In the genomic region with DNA sequence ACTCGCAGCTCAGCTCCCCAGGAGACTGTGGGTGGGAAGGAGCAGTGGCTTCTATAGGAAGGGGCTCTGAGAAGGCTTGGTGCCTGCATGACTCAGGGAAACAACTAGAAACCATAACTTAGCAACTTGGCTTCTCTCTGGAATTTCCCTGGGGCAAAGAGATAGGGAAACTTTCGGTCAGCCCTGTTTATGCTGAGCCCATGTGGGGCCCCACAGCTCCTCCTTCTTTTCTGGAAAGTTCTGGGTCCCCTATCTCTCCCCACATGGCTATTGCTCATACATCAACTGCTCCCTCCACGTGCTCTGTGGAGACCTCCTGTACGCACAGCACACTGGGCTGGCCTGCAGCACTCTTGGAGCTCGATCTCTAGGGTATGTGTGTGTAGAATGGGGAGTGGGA, we compare ENCODE assay signal across 13 cellular contexts. TPM values are rescaled to one million over a fixed set of nuclear protein-coding genes. Genes with fewer than 3 reads are reported as not detected.
A peak's percentile ranks its signal among the peaks of the same experiment; 100 is the strongest.
DNase-seq lines count a peak whose midpoint lies in the region; ATAC-seq and TF ChIP-seq lines count a peak whose summit lies in the region.
"Had no signal": no experiment of that assay in that cellular context is flagged by ENCODE, and none has a peak within 500 bp of the region (broad histone marks: within the 10 kb centered on the region; RNA-seq: fewer than 3 reads in every experiment).

No MANE protein-coding gene starts in this region.

- ATAC-seq in HG03045 (IDR thresholded peaks at IDR 0.05; ENCODE audit: unreplicated experiment) (no peak), HG03159 (IDR thresholded peaks at IDR 0.05; ENCODE audit: unreplicated experiment) (no peak)
- ATAC-seq: stimulated activated memory B cell treated with anti-CD40 and anti-IgM and Interleukin-4, amounts not matched to agents 10 μg/mL and 1 μg/mL and 100 μg/mL, for 72 hours had no signal

- peaks cover 0 to 4% of the 10 kb centered on the region in 2 donors for H3K4me1 ChIP-seq in muscle layer of duodenum (ENCODE audit: control insufficient read depth in 1 of 2, insufficient read depth in 2 of 2, low read length in 2 of 2)

- DNase-seq in BJ (ENCODE audit: low read depth): peak; percentile 70
- peak; percentile 7 for DNase-seq in HK-2 (ENCODE audit: unreplicated experiment)
- DNase-seq in cardiac fibroblast (ENCODE audit: low read depth in 2 of 2): peak; percentile 56 to 73
- no peak for DNase-seq in NCI-H526 (lab: John Stamatoyannopoulos, UW)
- DNase-seq in NCI-H1092 treated with DMSO at 0.1 percent for 48 hours (lab: John Stamatoyannopoulos, UW): no peak
- DNase-seq: NCI-H526 treated with DMSO at 0.1 percent for 48 hours, T-helper 1 cell had no signal

- TF ChIP-seq CTCF in BJ (IDR thresholded peaks at IDR 0.05; ENCODE audit: insufficient read depth, low read depth, low read length): no peak
- TF ChIP-seq CTCF in cardiac fibroblast (IDR thresholded peaks at IDR 0.05; ENCODE audit: low read depth, low read length): no peak

- H3K27me3 ChIP-seq in BJ (ENCODE audit: control insufficient read depth, insufficient read depth, low read length): no peaks in the 10 kb centered on the region
- no peaks in the 10 kb centered on the region for H3K27me3 ChIP-seq in muscle layer of duodenum (ENCODE audit: low read depth, low read length)
- H3K27me3 ChIP-seq: right atrium auricular region had no signal

- H3K27ac ChIP-seq in muscle layer of duodenum (ENCODE audit: low read length): peak overlapping the region; percentile 58
- H3K27ac ChIP-seq: KMS-11, right atrium auricular region had no signal

- H3K4me3 ChIP-seq in BJ (ENCODE audit: low read depth, low read length): no peak overlapping the region
- H3K4me3 ChIP-seq in cardiac fibroblast (replicated peaks in 1 of 2; ENCODE audit: low read depth in 2 of 2, low read length in 2 of 2): no peak overlapping the region
- no peak overlapping the region for H3K4me3 ChIP-seq in muscle layer of duodenum (ENCODE audit: low read depth in 1 of 2, low read length in 2 of 2)
- H3K4me3 ChIP-seq: right atrium auricular region had no signal

- H3K36me3 ChIP-seq in BJ (ENCODE audit: control insufficient read depth, insufficient read depth, low read length) (no peaks in the 10 kb centered on the region), muscle layer of duodenum (ENCODE audit: control insufficient read depth in 1 of 2, insufficient read depth in 2 of 2, low read length in 2 of 2) (no peaks in the 10 kb centered on the region)
- H3K36me3 ChIP-seq: right atrium auricular region had no signal

- POLR2A ChIA-PET in BJ (lab: Charles Lee): interaction anchor here (0.6 kb wide), 1 partner anchor 68 kb away, joined by 3 read pairs; no protein-coding TSS in a partner anchor

- H3K9me3 ChIP-seq in muscle layer of duodenum (ENCODE audit: control insufficient read depth in 1 of 2, low read length in 2 of 2): no peaks in the 10 kb centered on the region
- H3K9me3 ChIP-seq: right atrium auricular region had no signal

- CTCF ChIA-PET in BJ (lab: Yijun Ruan, JAX): interaction anchor here (0.9 to 2.2 kb wide), 6 partner anchors 23 to 158 kb away, joined by 3 to 10 read pairs (median 4); a partner anchor contains a TSS

RNA-seq across cellular contexts. Expression of a gene that starts 39.3 kb away (rescaled TPM):
- 3.0 and 4.2 TPM in 2 replicates for polyA plus RNA-seq in BJ (2011; rRNA removed)
- polyA minus RNA-seq in BJ (2011; rRNA and poly(A)+ RNA removed): 2.4 and 2.7 TPM in 2 replicates

Comparison
In these comparisons a context has a peak if more than half of its experiments do, and no peak if none do; other contexts are left out.
1. DNase-seq: peak in BJ (single experiment), HK-2 (single experiment) and cardiac fibroblast (2 of 2); none in NCI-H526 (0 of 2) and NCI-H1092 treated with DMSO at 0.1 percent for 48 hours (single experiment).